Comparison of ENCODE assay signal across 20 cellular contexts in genomic region chr7:117960351-117960750, GRCh38.
DNase-seq lines count a peak whose midpoint lies in the region; TF ChIP-seq lines count a peak whose summit lies in the region.
"Had no signal": no experiment of that assay in that cellular context is flagged by ENCODE, and none has a peak within 500 bp of the region (broad histone marks: within the 10 kb centered on the region; RNA-seq: fewer than 3 reads in every experiment).

No MANE protein-coding gene starts in this region.

- H3K4me3 ChIP-seq in SK-N-MC: no peak overlapping the region
- H3K4me3 ChIP-seq in uterus: no peak overlapping the region
- no peak overlapping the region for H3K4me3 ChIP-seq in HAP-1
- H3K4me3 ChIP-seq: A549; BLaER1 treated with 17β-estradiol and CSF1 and Interleukin-3, amounts not matched to agents 10 nM and 100 nM; GM23248 had no signal

- H3K36me3 ChIP-seq in SK-N-MC (ENCODE audit: insufficient read depth, low read length): no peaks in the 10 kb centered on the region
- no peaks in the 10 kb centered on the region for H3K36me3 ChIP-seq in uterus
- no peaks in the 10 kb centered on the region for H3K36me3 ChIP-seq in HAP-1 (replicated peaks)
- H3K36me3 ChIP-seq: BE2C; BLaER1 treated with 17β-estradiol and CSF1 and Interleukin-3, amounts not matched to agents 10 nM and 100 nM had no signal

- H3K27ac Mint-ChIP-seq in nephron: peak overlapping the region in 2 of 3 experiments; percentile 57 to 91
- H3K27ac Mint-ChIP-seq: CD14-positive monocyte; CD4-positive, alpha-beta T cell; CD8-positive, alpha-beta memory T cell had no signal

- H3K4me3 Mint-ChIP-seq in nephron: no peak overlapping the region
- H3K4me3 Mint-ChIP-seq: CD14-positive monocyte; CD4-positive, alpha-beta T cell; CD8-positive, alpha-beta memory T cell had no signal

- DNase-seq in DMS53 (lab: John Stamatoyannopoulos, UW) (peak; percentile 76), SK-N-MC (ENCODE audit: low read depth, low spot score) (no peak), uterus (no peak), HAP-1 (ENCODE audit: low spot score in 2 of 2) (no peak), NCI-H2081 treated with DMSO at 0.1 percent for 48 hours (lab: John Stamatoyannopoulos, UW) (no peak)
- no peak for DNase-seq in activated naive CD4-positive, alpha-beta T cell treated with anti-CD3 and anti-CD28 coated beads, Interleukin-2, amount 50 U/mL, for 16 hours
- DNase-seq: 8988T; ACHN; AML-193; BE2C; CD4-positive, alpha-beta T cell; CD8-positive, alpha-beta memory T cell; DMS 273 treated with DMSO at 0.1 percent for 48 hours; DND-41; GM23248; H7 had no signal

- H3K9me3 ChIP-seq in SK-N-MC (ENCODE audit: low read depth, low read length) (no peaks in the 10 kb centered on the region), uterus (no peaks in the 10 kb centered on the region), HAP-1 (no peaks in the 10 kb centered on the region)
- H3K9me3 ChIP-seq: A549; BE2C; BLaER1 treated with 17β-estradiol and CSF1 and Interleukin-3, amounts not matched to agents 10 nM and 100 nM had no signal

- no peak for TF ChIP-seq POLR2A in uterus (IDR thresholded peaks at IDR 0.05)

- no peaks in the 10 kb centered on the region for H3K36me3 Mint-ChIP-seq in nephron (ENCODE audit: low read depth)
- H3K36me3 Mint-ChIP-seq: CD14-positive monocyte; CD8-positive, alpha-beta memory T cell had no signal

- H3K27me3 ChIP-seq in uterus (no peaks in the 10 kb centered on the region), HAP-1 (ENCODE audit: low read depth) (no peaks in the 10 kb centered on the region)
- H3K27me3 ChIP-seq: BLaER1 treated with 17β-estradiol and CSF1 and Interleukin-3, amounts not matched to agents 10 nM and 100 nM had no signal

- H3K4me1 Mint-ChIP-seq in nephron: peaks cover 43% of the 10 kb centered on the region
- H3K4me1 Mint-ChIP-seq: CD14-positive monocyte; CD8-positive, alpha-beta memory T cell had no signal

- H3K9ac ChIP-seq in SK-N-MC (ENCODE audit: insufficient read length): no peak overlapping the region
- H3K9ac ChIP-seq: BLaER1 treated with 17β-estradiol and CSF1 and Interleukin-3, amounts not matched to agents 10 nM and 100 nM; GM23248 had no signal

- in situ Hi-C loops in HAP-1 (cut with MboI; ENCODE audit: low sequenced_read_pairs): no loop called here

- no peaks in the 10 kb centered on the region for H3K27me3 Mint-ChIP-seq in nephron (ENCODE audit: low read depth)
- H3K27me3 Mint-ChIP-seq: CD8-positive, alpha-beta memory T cell had no signal

- H3K27ac ChIP-seq in SK-N-MC: peak overlapping the region; percentile 95
- H3K27ac ChIP-seq in uterus: peak overlapping the region; percentile 69 to 81
- H3K27ac ChIP-seq: A549; BLaER1 treated with 17β-estradiol and CSF1 and Interleukin-3, amounts not matched to agents 10 nM and 100 nM; GM23248 had no signal

- intact Hi-C loops in uterus (cut with DNase I; ENCODE audit: low total_unique reads): no loop called here

- no peaks in the 10 kb centered on the region for H3K9me3 Mint-ChIP-seq in nephron
- H3K9me3 Mint-ChIP-seq: CD4-positive, alpha-beta T cell had no signal

- TF ChIP-seq CTCF in nephron (IDR thresholded peaks at IDR 0.05; ENCODE audit: unreplicated experiment in 3 of 3) (no peak), uterus (IDR thresholded peaks at IDR 0.05) (no peak)

- peaks cover 0 to 19% of the 10 kb centered on the region in 2 donors for H3K4me1 ChIP-seq in uterus
- H3K4me1 ChIP-seq in HAP-1: no peaks in the 10 kb centered on the region; the same call in 1 of the 2 replicates
- H3K4me1 ChIP-seq: A549, BE2C had no signal
